In genomic region chr10:126166797-126167196, GRCh38 we compare ENCODE assay signal across 19 cellular contexts.
DNase-seq lines count a peak whose midpoint lies in the region; ATAC-seq and TF ChIP-seq lines count a peak whose summit lies in the region.
"Had no signal": no experiment of that assay in that cellular context is flagged by ENCODE, and none has a peak within 500 bp of the region (broad histone marks: within the 10 kb centered on the region; RNA-seq: fewer than 3 reads in every experiment).

No MANE protein-coding gene starts in this region.

- peak; percentile 20 for DNase-seq in activated T-cell treated with anti-CD3 and anti-CD28 coated beads for 24 hours (ENCODE audit: low read depth)
- no peak for DNase-seq in activated T-cell treated with anti-CD3 and anti-CD28 coated beads for 4 hours
- DNase-seq in CD4-positive, CD25-positive, alpha-beta regulatory T cell, result peak in 1 of 3 donors; percentile 11
- DNase-seq in T-helper 2 cell treated with Interferon-gamma antibody and Interleukin-4, amounts not matched to agents 5 μg/mL and 100 μg/mL, for 36 hours (ENCODE audit: low spot score), result peak; percentile 4
- no peak for DNase-seq in nephron progenitor cell
- no peak for DNase-seq in iPS-NIHi11 (ENCODE audit: low spot score)
- no peak for DNase-seq in heart left ventricle
- DNase-seq: CD4-positive, alpha-beta T cell; COR-L47; DMS 273 treated with DMSO at 0.1 percent for 48 hours; DMS79 treated with DMSO at 0.1 percent for 48 hours; MV-4-11; NCI-H1694; NCI-H2081; NCI-H2171; NCI-H524 treated with DMSO at 0.1 percent for 48 hours; NCI-H82 had no signal

- H3K4me1 ChIP-seq in CD4-positive, CD25-positive, alpha-beta regulatory T cell (ENCODE audit: control insufficient read depth, insufficient read depth, low read length, poor library complexity, severe bottlenecking), result no peaks in the 10 kb centered on the region
- peaks cover 0 to 8% (median 0%) of the 10 kb centered on the region in 12 donors for H3K4me1 ChIP-seq in heart left ventricle

- no peaks in the 10 kb centered on the region for H3K27me3 ChIP-seq in CD4-positive, CD25-positive, alpha-beta regulatory T cell (ENCODE audit: control insufficient read depth, insufficient read depth, low read length)
- peaks cover 0 to 4% (median 0%) of the 10 kb centered on the region in 9 donors for H3K27me3 ChIP-seq in heart left ventricle

- peak overlapping the region in 1 of 4 donors; percentile 68 for H3K4me3 Mint-ChIP-seq in CD4-positive, CD25-positive, alpha-beta regulatory T cell
- H3K4me3 Mint-ChIP-seq in T-helper 2 cell treated with Interferon-gamma antibody and Interleukin-4, amounts not matched to agents 5 μg/mL and 100 μg/mL, for 36 hours, result no peak overlapping the region
- no peak overlapping the region for H3K4me3 Mint-ChIP-seq in nephron progenitor cell
- H3K4me3 Mint-ChIP-seq: IgD-negative memory B cell had no signal

- TF ChIP-seq POLR2A in heart left ventricle (IDR thresholded peaks at IDR 0.05), result no peak

- H3K27ac Mint-ChIP-seq in CD4-positive, CD25-positive, alpha-beta regulatory T cell, result peak overlapping the region in 2 of 3 donors; percentile 21 to 75
- H3K27ac Mint-ChIP-seq in T-helper 2 cell treated with Interferon-gamma antibody and Interleukin-4, amounts not matched to agents 5 μg/mL and 100 μg/mL, for 36 hours, result no peak overlapping the region
- peak overlapping the region; percentile 47 for H3K27ac Mint-ChIP-seq in nephron progenitor cell
- H3K27ac Mint-ChIP-seq: CD4-positive, alpha-beta T cell; IgD-negative memory B cell had no signal

- TF ChIP-seq CTCF in nephron progenitor cell (IDR thresholded peaks at IDR 0.05) (no peak), heart left ventricle (IDR thresholded peaks at IDR 0.05) (no peak)

- peak; percentile 28 to 47 for ATAC-seq in CD4-positive, CD25-positive, alpha-beta regulatory T cell (ENCODE audit: low read depth in 2 of 2)
- ATAC-seq in heart left ventricle, result no peak
- ATAC-seq: Right ventricle myocardium inferior had no signal

- no peaks in the 10 kb centered on the region for H3K9me3 ChIP-seq in CD4-positive, CD25-positive, alpha-beta regulatory T cell (ENCODE audit: control insufficient read depth in 2 of 2, low read length in 2 of 2)
- no peaks in the 10 kb centered on the region for H3K9me3 ChIP-seq in heart left ventricle

- 85 to 88% (median 86%) methylated on average over 7 of the region's 7 CpGs for WGBS in heart left ventricle, 4 donors

- H3K36me3 ChIP-seq in CD4-positive, CD25-positive, alpha-beta regulatory T cell (ENCODE audit: control insufficient read depth, insufficient read depth, low read length), result no peaks in the 10 kb centered on the region
- H3K36me3 ChIP-seq in heart left ventricle, result no peaks in the 10 kb centered on the region

- peaks cover 3% of the 10 kb centered on the region for H3K36me3 Mint-ChIP-seq in CD4-positive, CD25-positive, alpha-beta regulatory T cell
- no peaks in the 10 kb centered on the region for H3K36me3 Mint-ChIP-seq in T-helper 2 cell treated with Interferon-gamma antibody and Interleukin-4, amounts not matched to agents 5 μg/mL and 100 μg/mL, for 36 hours (ENCODE audit: low read depth)
- H3K36me3 Mint-ChIP-seq in nephron progenitor cell (ENCODE audit: low read depth), result peaks cover 12% of the 10 kb centered on the region
- H3K36me3 Mint-ChIP-seq: IgD-negative memory B cell had no signal

- H3K9me3 Mint-ChIP-seq in CD4-positive, CD25-positive, alpha-beta regulatory T cell, result peaks cover 0 to 3% (median 0%) of the 10 kb centered on the region in 7 donors
- peaks cover 3% of the 10 kb centered on the region for H3K9me3 Mint-ChIP-seq in T-helper 2 cell treated with Interferon-gamma antibody and Interleukin-4, amounts not matched to agents 5 μg/mL and 100 μg/mL, for 36 hours
- H3K9me3 Mint-ChIP-seq in nephron progenitor cell, result peaks cover 18% of the 10 kb centered on the region
- H3K9me3 Mint-ChIP-seq: CD4-positive, alpha-beta T cell had no signal

- H3K4me3 ChIP-seq in CD4-positive, CD25-positive, alpha-beta regulatory T cell (ENCODE audit: low read depth, low read length), result peak overlapping the region; percentile 53
- H3K4me3 ChIP-seq in heart left ventricle, result no peak overlapping the region

- H3K27ac ChIP-seq in CD4-positive, CD25-positive, alpha-beta regulatory T cell (ENCODE audit: insufficient read depth, low read length, poor library complexity, severe bottlenecking), result peak overlapping the region; percentile 9
- H3K27ac ChIP-seq in heart left ventricle, result no peak overlapping the region

- H3K27me3 Mint-ChIP-seq in CD4-positive, CD25-positive, alpha-beta regulatory T cell, result peaks cover 18% of the 10 kb centered on the region
- H3K27me3 Mint-ChIP-seq in T-helper 2 cell treated with Interferon-gamma antibody and Interleukin-4, amounts not matched to agents 5 μg/mL and 100 μg/mL, for 36 hours (ENCODE audit: low read depth), result no peaks in the 10 kb centered on the region
- peaks cover 4% of the 10 kb centered on the region for H3K27me3 Mint-ChIP-seq in nephron progenitor cell (ENCODE audit: low read depth, poor library complexity)
- H3K27me3 Mint-ChIP-seq: CD4-positive, alpha-beta T cell had no signal

- peaks cover 0 to 6% (median 0%) of the 10 kb centered on the region in 4 donors for H3K4me1 Mint-ChIP-seq in CD4-positive, CD25-positive, alpha-beta regulatory T cell
- no peaks in the 10 kb centered on the region for H3K4me1 Mint-ChIP-seq in T-helper 2 cell treated with Interferon-gamma antibody and Interleukin-4, amounts not matched to agents 5 μg/mL and 100 μg/mL, for 36 hours (ENCODE audit: low read depth)
- peaks cover 33% of the 10 kb centered on the region for H3K4me1 Mint-ChIP-seq in nephron progenitor cell
- H3K4me1 Mint-ChIP-seq: IgD-negative memory B cell had no signal

- intact Hi-C loops in heart left ventricle (cut with DNase I), result no loop called here

Comparison
In these comparisons a context has a peak if more than half of its experiments do, and no peak if none do; other contexts are left out.
1. DNase-seq: peak in activated T-cell treated with anti-CD3 and anti-CD28 coated beads for 24 hours (single experiment) and T-helper 2 cell treated with Interferon-gamma antibody and Interleukin-4, amounts not matched to agents 5 μg/mL and 100 μg/mL, for 36 hours (single experiment); none in activated T-cell treated with anti-CD3 and anti-CD28 coated beads for 4 hours (single experiment), nephron progenitor cell (single experiment), iPS-NIHi11 (single experiment) and heart left ventricle (0 of 5).
2. ATAC-seq: peak in CD4-positive, CD25-positive, alpha-beta regulatory T cell (2 of 2); none in heart left ventricle (0 of 4).